12 cellular contexts compared by ENCODE assay signal in genomic region chr12:108859141-108859922, GRCh38. TPM values are rescaled to one million over a fixed set of nuclear protein-coding genes. Genes with fewer than 3 reads are reported as not detected.
A peak's percentile ranks its signal among the peaks of the same experiment; 100 is the strongest.
DNase-seq lines count a peak whose midpoint lies in the region; ATAC-seq and TF ChIP-seq lines count a peak whose summit lies in the region.
"Not testable (repeated sequence)": the region's sequence is repeated elsewhere in the genome, so short reads cannot be mapped to it uniquely, and the experiment has no call there.
"Had no signal": no experiment of that assay in that cellular context is flagged by ENCODE, and none has a peak within 500 bp of the region (broad histone marks: within the 10 kb centered on the region; RNA-seq: fewer than 3 reads in every experiment).

No MANE protein-coding gene starts in this region.

- POLR2A ChIA-PET in CD8-positive, alpha-beta T cell (lab: Charles Lee), result interaction anchor here (0.7 kb wide), 1 partner anchor 70 kb away, joined by 3 read pairs; no protein-coding TSS in a partner anchor
- POLR2A ChIA-PET in WTC11 (lab: Charles Lee), result not testable (repeated sequence)

- not testable (repeated sequence) for H3K9ac ChIP-seq in Karpas-422 (ENCODE audit: low read length)

- not testable (repeated sequence) for TF ChIP-seq CTCF in CD8-positive, alpha-beta T cell (IDR thresholded peaks at IDR 0.05); WTC11 (IDR thresholded peaks at IDR 0.05); endothelial cell (IDR thresholded peaks at IDR 0.05; ENCODE audit: unreplicated experiment); osteocyte (IDR thresholded peaks at IDR 0.05); upper lobe of right lung (IDR thresholded peaks at IDR 0.05)

- intact Hi-C loops in CD8-positive, alpha-beta T cell (cut with DNase I, micrococcal nuclease), result loop anchor here (5.0 to 10.0 kb wide), 7 partner anchors 57 to 1767 kb away; partner anchors contain the start of genes CRY1 (in 1 of the 2), FAM222A (in 1 of the 2), PRDM4 (in 1 of the 2) and PWP1 (in 1 of the 2)
- intact Hi-C loops in upper lobe of right lung (cut with DNase I), result not testable (repeated sequence)

- ATAC-seq in CD8-positive, alpha-beta T cell; WTC11; upper lobe of right lung: not testable (repeated sequence)

- H3K79me2 ChIP-seq in Karpas-422 (ENCODE audit: low read length), result peaks cover 27% of the 10 kb centered on the region

- WGBS in mesodermal cell (ENCODE audit: insufficient coverage in 2 of 2), 2 experiments, result 83 to 95% methylated on average over 3 to 5 of the region's 6 CpGs

- not testable (repeated sequence) for H3K4me2 ChIP-seq in Karpas-422 (ENCODE audit: low read depth, low read length, poor library complexity, severe bottlenecking)

- H3K4me1 Mint-ChIP-seq in CD8-positive, alpha-beta T cell (ENCODE audit: low read depth), result peaks cover 38% of the 10 kb centered on the region
- H3K4me1 Mint-ChIP-seq in WTC11 (peaks cover 41% of the 10 kb centered on the region), endothelial cell (ENCODE audit: unreplicated experiment) (peaks cover 44% of the 10 kb centered on the region), osteocyte (ENCODE audit: unreplicated experiment) (peaks cover 38% of the 10 kb centered on the region)
- peaks cover 38% of the 10 kb centered on the region for H3K4me1 Mint-ChIP-seq in activated naive CD8-positive, alpha-beta T cell (ENCODE audit: low read depth)

- not testable (repeated sequence) for DNase-seq in CD8-positive, alpha-beta T cell; WTC11 (ENCODE audit: low spot score); endothelial cell (ENCODE audit: low spot score); osteocyte (ENCODE audit: extremely low spot score, unreplicated experiment); upper lobe of right lung
- DNase-seq in Karpas-422, result peak; percentile 37

- H3K27ac Mint-ChIP-seq in CD8-positive, alpha-beta T cell, result peak overlapping the region; percentile 91
- H3K27ac Mint-ChIP-seq in WTC11, result not testable (repeated sequence)
- peak overlapping the region; percentile 77 for H3K27ac Mint-ChIP-seq in activated naive CD8-positive, alpha-beta T cell
- peak overlapping the region; percentile 63 for H3K27ac Mint-ChIP-seq in endothelial cell (ENCODE audit: unreplicated experiment)
- H3K27ac Mint-ChIP-seq in osteocyte (ENCODE audit: unreplicated experiment), result peak overlapping the region; percentile 65

- not testable (repeated sequence) for H4K20me1 ChIP-seq in Karpas-422 (ENCODE audit: insufficient read depth, low read depth, low read length)

- H3K36me3 Mint-ChIP-seq in CD8-positive, alpha-beta T cell; activated naive CD8-positive, alpha-beta T cell; osteocyte (ENCODE audit: unreplicated experiment): not testable (repeated sequence)
- H3K36me3 Mint-ChIP-seq in WTC11, result peaks cover 12% of the 10 kb centered on the region
- H3K36me3 Mint-ChIP-seq in endothelial cell (ENCODE audit: low read depth, unreplicated experiment), result peaks cover 17% of the 10 kb centered on the region

- H3K9me3 ChIP-seq in CD8-positive, alpha-beta T cell (ENCODE audit: low read length); Karpas-422 (ENCODE audit: low read length); mesodermal cell (ENCODE audit: control insufficient read depth, low read length); upper lobe of right lung: not testable (repeated sequence)

- H3K9me2 ChIP-seq in Karpas-422 (replicated peaks; ENCODE audit: insufficient read depth, low read length), result not testable (repeated sequence)

- not testable (repeated sequence) for H3K27me3 Mint-ChIP-seq in CD8-positive, alpha-beta T cell (ENCODE audit: low read depth); WTC11 (ENCODE audit: low read depth); activated naive CD8-positive, alpha-beta T cell; osteocyte (ENCODE audit: unreplicated experiment)
- peaks cover 18% of the 10 kb centered on the region for H3K27me3 Mint-ChIP-seq in endothelial cell (ENCODE audit: unreplicated experiment)

- not testable (repeated sequence) for H3K9me3 Mint-ChIP-seq in CD8-positive, alpha-beta T cell; activated naive CD8-positive, alpha-beta T cell (ENCODE audit: low read depth); endothelial cell (ENCODE audit: unreplicated experiment); osteocyte (ENCODE audit: unreplicated experiment)
- H3K9me3 Mint-ChIP-seq in WTC11, result peaks cover 16% of the 10 kb centered on the region

- H2AFZ ChIP-seq in Karpas-422 (ENCODE audit: low read length), result not testable (repeated sequence)

- peaks cover 27% of the 10 kb centered on the region for H3K4me1 ChIP-seq in CD8-positive, alpha-beta T cell (ENCODE audit: insufficient read depth, low read length)
- H3K4me1 ChIP-seq in Karpas-422 (ENCODE audit: low read length) (peaks cover 47% of the 10 kb centered on the region), mesodermal cell (ENCODE audit: control insufficient read depth, insufficient read depth, low read length, poor library complexity, severe bottlenecking) (peaks cover 13% of the 10 kb centered on the region), upper lobe of right lung (peaks cover 32% of the 10 kb centered on the region)

- CTCF ChIA-PET in CD8-positive, alpha-beta T cell (lab: Charles Lee), result interaction anchor here (0.7 to 1.4 kb wide), 3 partner anchors 55 to 83 kb away, joined by 3 to 4 read pairs (median 3); no protein-coding TSS in a partner anchor
- CTCF ChIA-PET in WTC11 (lab: Charles Lee), result interaction anchor here (2.7 kb wide), 1 partner anchor 92 kb away, joined by 9 read pairs; no protein-coding TSS in a partner anchor

- H3K27me3 ChIP-seq in CD8-positive, alpha-beta T cell (ENCODE audit: insufficient read depth, low read length); Karpas-422 (ENCODE audit: low read length); upper lobe of right lung: not testable (repeated sequence)

- not testable (repeated sequence) for H3K4me3 ChIP-seq in CD8-positive, alpha-beta T cell (ENCODE audit: low read depth, low read length); Karpas-422 (ENCODE audit: low read length); mesodermal cell (ENCODE audit: extremely low read depth, insufficient read depth, low read length, poor library complexity, severe bottlenecking); upper lobe of right lung

- H3K36me3 ChIP-seq in CD8-positive, alpha-beta T cell (ENCODE audit: insufficient read depth, low read length); Karpas-422 (ENCODE audit: insufficient read depth, low read length); upper lobe of right lung: not testable (repeated sequence)
- peaks cover 10% of the 10 kb centered on the region for H3K36me3 ChIP-seq in mesodermal cell (ENCODE audit: control insufficient read depth, insufficient read depth, low read length)

- H3K27ac ChIP-seq in CD8-positive, alpha-beta T cell (ENCODE audit: low read depth, low read length); Karpas-422 (ENCODE audit: low read length): not testable (repeated sequence)
- peak overlapping the region; percentile 23 for H3K27ac ChIP-seq in mesodermal cell (ENCODE audit: low read depth, low read length, severe bottlenecking)
- H3K27ac ChIP-seq in upper lobe of right lung, result peak overlapping the region; percentile 89

- peak overlapping the region; percentile 76 for H3K4me3 Mint-ChIP-seq in CD8-positive, alpha-beta T cell
- H3K4me3 Mint-ChIP-seq in WTC11 (peak overlapping the region; percentile 75), endothelial cell (ENCODE audit: unreplicated experiment) (peak overlapping the region; percentile 79), osteocyte (ENCODE audit: unreplicated experiment) (peak overlapping the region; percentile 76)
- H3K4me3 Mint-ChIP-seq in activated naive CD8-positive, alpha-beta T cell, result peak overlapping the region; percentile 88

RNA-seq across cellular contexts. Expression of gene SSH1, which starts 1.9 kb away (rescaled TPM):
- total RNA-seq in CD8-positive, alpha-beta T cell, result 10 to 100 TPM; 26.2 to 32.4 TPM
- 7.9 and 9.5 TPM in 2 replicates for total RNA-seq in Karpas-422 (2014; rRNA removed; shearing (Covaris generic); ENCODE audit: low replicate concordance)
- total RNA-seq in WTC11 (2021), result 18.7 to 23.1 TPM (median 21.3 TPM) in 3 replicates
- 67.5 TPM for total RNA-seq in endothelial cell (ENCODE audit: unreplicated experiment)
- 39.1 TPM for polyA plus RNA-seq in mesodermal cell (2013, experiment 1 of 2)
- 31.0 TPM for polyA plus RNA-seq in mesodermal cell (2013, experiment 2 of 2)
- 96.9 and 109 TPM in 2 replicates for total RNA-seq in osteocyte
- total RNA-seq in upper lobe of right lung, result 46.0 TPM

RNA-seq across cellular contexts. Expression of gene DAO, which starts 20.6 kb away (rescaled TPM):
- not detected for total RNA-seq in CD8-positive, alpha-beta T cell
- not detected in 2 replicates for total RNA-seq in Karpas-422 (2014; rRNA removed; shearing (Covaris generic); ENCODE audit: low replicate concordance)
- total RNA-seq in WTC11 (2021) (0.17 TPM in 1 of 3 replicates, not detected in the others), endothelial cell (ENCODE audit: unreplicated experiment) (0.41 TPM), osteocyte (not detected in 2 replicates), upper lobe of right lung (0.26 TPM)
- not detected for polyA plus RNA-seq in mesodermal cell (2013, experiment 1 of 2)
- not detected for polyA plus RNA-seq in mesodermal cell (2013, experiment 2 of 2)
- total RNA-seq: glomerular endothelial cell, mesenteric fat pad, pulmonary artery endothelial cell had no signal
- polyA plus RNA-seq: SK-N-SH had no signal
